In the genomic region with DNA sequence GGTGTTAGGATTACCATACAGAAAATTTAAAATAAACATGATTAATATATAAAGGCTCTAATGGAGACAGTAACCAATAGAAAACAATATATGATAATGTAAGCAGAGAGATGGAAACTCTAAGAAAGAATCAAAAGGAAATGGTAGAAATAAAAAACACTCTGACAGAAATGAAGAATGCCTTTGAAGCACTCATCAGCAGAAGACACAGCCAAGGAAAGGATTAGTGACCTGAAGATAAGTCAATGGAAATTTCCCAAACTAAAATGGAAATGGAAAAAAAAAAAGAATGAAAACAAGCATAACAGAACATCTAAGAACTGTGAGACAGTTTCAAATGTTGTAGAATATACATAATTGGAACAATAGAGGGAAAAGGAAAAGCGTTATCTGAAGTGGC, we compare ENCODE assay signal across 8 cellular contexts.
"Had no signal": no experiment of that assay in that cellular context is flagged by ENCODE, and none has a peak within 500 bp of the region (broad histone marks: within the 10 kb centered on the region; RNA-seq: fewer than 3 reads in every experiment).

No MANE protein-coding gene starts in this region.

- ATAC-seq: GM12878 had no signal

- H3K4me3 ChIP-seq: GM12878 had no signal

- DNase-seq: GDM1, GF-D8 had no signal

- FAIRE-seq: G401.6, GM12878, GM12891, GM12892, GM18507, GM19239 had no signal
